In genomic region chr20:18632196-18632789, GRCh38 we compare ENCODE assay signal across 8 cellular contexts. TPM values are rescaled to one million over a fixed set of nuclear protein-coding genes. Genes with fewer than 3 reads are reported as not detected.
A peak's percentile ranks its signal among the peaks of the same experiment; 100 is the strongest.
DNase-seq lines count a peak whose midpoint lies in the region; TF ChIP-seq lines count a peak whose summit lies in the region.

No MANE protein-coding gene starts in this region.

- no peak overlapping the region for H3K23ac ChIP-seq in trophoblast cell (ENCODE audit: low read length)

- no peak overlapping the region for H2BK12ac ChIP-seq in trophoblast cell (ENCODE audit: low read length)

- CTCF ChIA-PET in activated naive CD4-positive, alpha-beta T cell treated with anti-CD3 and anti-CD28 coated beads, Interleukin-2, amount 10 ng/mL, durations not matched to agents 7 days and 5 days (lab: Charles Lee): interaction anchor here (0.5 to 3.2 kb wide), 11 partner anchors 12 to 1228 kb away, joined by 3 to 20 read pairs (median 4); no protein-coding TSS in a partner anchor

- no peaks in the 10 kb centered on the region for H3K27me3 ChIP-seq in SJSA1 (replicated peaks)
- no peaks in the 10 kb centered on the region for H3K27me3 ChIP-seq in trophoblast cell (ENCODE audit: insufficient read depth, low read length)

- WGBS in trophoblast cell (ENCODE audit: extremely low coverage, insufficient coverage, insufficient read length): no CpG with 5 or more reads among the region's 7 CpGs

- no peak overlapping the region for H4K91ac ChIP-seq in trophoblast cell (ENCODE audit: low read depth, low read length)

- no peak overlapping the region for H4K8ac ChIP-seq in trophoblast cell (ENCODE audit: low read depth, low read length)

- H2BK120ac ChIP-seq in trophoblast cell (ENCODE audit: insufficient read depth, low read length, poor library complexity): no peak overlapping the region

- H3K9me3 ChIP-seq in SJSA1 (replicated peaks) (no peaks in the 10 kb centered on the region), trophoblast cell (ENCODE audit: insufficient read depth, low read depth, low read length) (no peaks in the 10 kb centered on the region)

- H3K4me1 ChIP-seq in SJSA1 (replicated peaks): no peaks in the 10 kb centered on the region
- H3K4me1 ChIP-seq in trophoblast cell (ENCODE audit: control insufficient read depth in 1 of 2, insufficient read depth in 2 of 2, low read length in 2 of 2): no peaks in the 10 kb centered on the region

- no peaks in the 10 kb centered on the region for H3K79me1 ChIP-seq in trophoblast cell (ENCODE audit: low read length)

- H3K4me3 Mint-ChIP-seq in HFFc6 (no peak overlapping the region), glutamatergic neuron (ENCODE audit: unreplicated experiment) (no peak overlapping the region)
- no peak overlapping the region for H3K4me3 Mint-ChIP-seq in activated naive CD4-positive, alpha-beta T cell treated with anti-CD3 and anti-CD28 coated beads, Interleukin-2, amount 10 ng/mL, durations not matched to agents 7 days and 5 days

- H3K4ac ChIP-seq in trophoblast cell (ENCODE audit: low read depth, low read length): no peak overlapping the region

- no peaks in the 10 kb centered on the region for H3K36me3 ChIP-seq in SJSA1
- no peaks in the 10 kb centered on the region for H3K36me3 ChIP-seq in trophoblast cell (ENCODE audit: control insufficient read depth in 1 of 2, insufficient read depth in 2 of 2, low read length in 2 of 2)

- no peak overlapping the region for H4K12ac ChIP-seq in trophoblast cell (ENCODE audit: low read depth, low read length)

- peak; percentile 74 for DNase-seq in GM12865 (ENCODE audit: low read depth)
- peak; percentile 57 for DNase-seq in HFFc6
- DNase-seq in MV-4-11 (lab: John Stamatoyannopoulos, UW): peak; percentile 32
- peak; percentile 38 to 69 for DNase-seq in SJSA1 (ENCODE audit: low read depth in 1 of 2, low spot score in 2 of 2)
- DNase-seq in activated naive CD4-positive, alpha-beta T cell treated with anti-CD3 and anti-CD28 coated beads, Interleukin-2, amount 10 ng/mL, durations not matched to agents 7 days and 5 days: peak; percentile 66
- peak; percentile 86 for DNase-seq in glutamatergic neuron
- DNase-seq in trophoblast cell: peak; percentile 29 to 71
- DNase-seq in OCI-M2 (lab: John Stamatoyannopoulos, UW; ENCODE audit: unreplicated experiment): no peak

- H3K36me3 Mint-ChIP-seq in HFFc6 (ENCODE audit: low read depth) (no peaks in the 10 kb centered on the region; the same call in 1 of the 2 replicates), glutamatergic neuron (ENCODE audit: unreplicated experiment) (peaks cover 7% of the 10 kb centered on the region)
- peaks cover 1% of the 10 kb centered on the region for H3K36me3 Mint-ChIP-seq in activated naive CD4-positive, alpha-beta T cell treated with anti-CD3 and anti-CD28 coated beads, Interleukin-2, amount 10 ng/mL, durations not matched to agents 7 days and 5 days

- H3K9me3 Mint-ChIP-seq in HFFc6 (no peaks in the 10 kb centered on the region), glutamatergic neuron (ENCODE audit: unreplicated experiment) (peaks cover 3% of the 10 kb centered on the region)
- no peaks in the 10 kb centered on the region for H3K9me3 Mint-ChIP-seq in activated naive CD4-positive, alpha-beta T cell treated with anti-CD3 and anti-CD28 coated beads, Interleukin-2, amount 10 ng/mL, durations not matched to agents 7 days and 5 days

- TF ChIP-seq CTCF in GM12865 (IDR thresholded peaks at IDR 0.05; ENCODE audit: insufficient read depth, low read depth, low read length, missing control alignments) (peak; percentile 98), HFFc6 (IDR thresholded peaks at IDR 0.05) (peak; percentile 96), glutamatergic neuron (IDR thresholded peaks at IDR 0.05; ENCODE audit: partially characterized antibody, unreplicated experiment) (peak; percentile 96)

- H3K18ac ChIP-seq in trophoblast cell (ENCODE audit: low read length): no peak overlapping the region

- H3K4me3 ChIP-seq in GM12865 (ENCODE audit: low read depth, low read length) (no peak overlapping the region), SJSA1 (no peak overlapping the region), trophoblast cell (ENCODE audit: low read depth, low read length) (no peak overlapping the region)

- no peak overlapping the region for H2BK5ac ChIP-seq in trophoblast cell (ENCODE audit: low read depth, low read length, poor library complexity)

- H2AK5ac ChIP-seq in trophoblast cell (ENCODE audit: low read length): no peak overlapping the region

- H3K4me1 Mint-ChIP-seq in HFFc6 (ENCODE audit: low read depth): peaks cover 17% of the 10 kb centered on the region; the same call in 1 of the 2 replicates
- H3K4me1 Mint-ChIP-seq in activated naive CD4-positive, alpha-beta T cell treated with anti-CD3 and anti-CD28 coated beads, Interleukin-2, amount 10 ng/mL, durations not matched to agents 7 days and 5 days: no peaks in the 10 kb centered on the region
- peaks cover 30% of the 10 kb centered on the region for H3K4me1 Mint-ChIP-seq in glutamatergic neuron (ENCODE audit: low read depth, unreplicated experiment)

- no peak overlapping the region for H3K27ac ChIP-seq in SJSA1
- H3K27ac ChIP-seq in trophoblast cell (ENCODE audit: low read depth, low read length): no peak overlapping the region

- H3K9ac ChIP-seq in trophoblast cell (ENCODE audit: low read length): no peak overlapping the region

- no peaks in the 10 kb centered on the region for H3K27me3 Mint-ChIP-seq in HFFc6 (ENCODE audit: insufficient read depth)
- no peaks in the 10 kb centered on the region for H3K27me3 Mint-ChIP-seq in activated naive CD4-positive, alpha-beta T cell treated with anti-CD3 and anti-CD28 coated beads, Interleukin-2, amount 10 ng/mL, durations not matched to agents 7 days and 5 days
- peaks cover 2% of the 10 kb centered on the region for H3K27me3 Mint-ChIP-seq in glutamatergic neuron (ENCODE audit: unreplicated experiment)

- no peak overlapping the region for H3K14ac ChIP-seq in trophoblast cell (ENCODE audit: low read length)

- H3K79me2 ChIP-seq in trophoblast cell (ENCODE audit: control insufficient read depth, insufficient read depth, low read length, poor library complexity): no peaks in the 10 kb centered on the region

- no peak overlapping the region for H2AFZ ChIP-seq in trophoblast cell (ENCODE audit: insufficient read depth, low read length, poor library complexity)

- H3K4me2 ChIP-seq in trophoblast cell (ENCODE audit: low read length): no peak overlapping the region

- no peak overlapping the region for H3K27ac Mint-ChIP-seq in HFFc6
- H3K27ac Mint-ChIP-seq in activated naive CD4-positive, alpha-beta T cell treated with anti-CD3 and anti-CD28 coated beads, Interleukin-2, amount 10 ng/mL, durations not matched to agents 7 days and 5 days: no peak overlapping the region
- H3K27ac Mint-ChIP-seq in glutamatergic neuron (ENCODE audit: unreplicated experiment): no peak overlapping the region

RNA-seq across cellular contexts. Expression of gene DTD1, which starts 44.4 kb away (rescaled TPM):
- 10 to 100 TPM; 53.6 to 75.1 (median 70.6) TPM for total RNA-seq in HFFc6 (2021; fragmentation: NEBNext Ultra II Directional; extraction: Animal tissue kit (Norgen Biotek cat#: 25700))
- 57.2 and 70.2 TPM in 2 replicates for total RNA-seq in SJSA1 (2014; rRNA removed; shearing (Covaris generic))
- 90.2 TPM for total RNA-seq in glutamatergic neuron (ENCODE audit: unreplicated experiment)
- 12.7 TPM in 2 replicates for polyA plus RNA-seq in trophoblast cell (2013)
